ENCODE assay signal across 1 cellular context in genomic region chr5:96339862-96340261, GRCh38.
TF ChIP-seq lines count a peak whose summit lies in the region.

No MANE protein-coding gene starts in this region.

TF ChIP-seq in liver, 16 proteins besides CTCF, POLR2A, EP300 and RAD21 (continued from another document):
- TF ChIP-seq REST (IDR thresholded peaks at IDR 0.05) (no peak), RXRA (IDR thresholded peaks at IDR 0.05) (no peak), NR2F2 (IDR thresholded peaks at IDR 0.05) (no peak), HNF4G (IDR thresholded peaks at IDR 0.05) (no peak), JUND (IDR thresholded peaks at IDR 0.05) (no peak), GABPA (IDR thresholded peaks at IDR 0.05 in 1 of 2, conservative IDR thresholded peaks at IDR 0.05 in 1 of 2) (no peak), FOXA2 (IDR thresholded peaks at IDR 0.05) (no peak)
TF ChIP-seq in liver: peak in this region for 0.
